8 cellular contexts compared by ENCODE assay signal in genomic region chr17:31549121-31549524, GRCh38.
DNase-seq lines count a peak whose midpoint lies in the region; ATAC-seq and TF ChIP-seq lines count a peak whose summit lies in the region.

No MANE protein-coding gene starts in this region.

- no peaks in the 10 kb centered on the region for H3K36me3 ChIP-seq in neural cell (ENCODE audit: insufficient read depth, low read length)

- peak overlapping the region; percentile 95 for H3K4me3 ChIP-seq in neural cell (ENCODE audit: low read length)

- H3K4me2 ChIP-seq in neural cell (ENCODE audit: low read length) = peak overlapping the region; percentile 65

- TF ChIP-seq RAD21 in neural cell (conservative IDR thresholded peaks at IDR 0.05) = no peak

- no peaks in the 10 kb centered on the region for H4K20me1 ChIP-seq in neural cell (ENCODE audit: insufficient read depth)

- H3K79me2 ChIP-seq in neural cell (replicated peaks; ENCODE audit: insufficient read depth, low read length) = no peaks in the 10 kb centered on the region

- H2AFZ ChIP-seq in neural cell (ENCODE audit: low read depth, low read length) = peak overlapping the region; percentile 91

- no peaks in the 10 kb centered on the region for H3K9me3 ChIP-seq in neural cell (ENCODE audit: low read length)

- no peaks in the 10 kb centered on the region for H3K9me2 ChIP-seq in neural cell (ENCODE audit: insufficient read depth, low read length)

- TF ChIP-seq CTCF in neural cell (IDR thresholded peaks at IDR 0.05; ENCODE audit: poor library complexity, severe bottlenecking) = no peak

- H3K27ac ChIP-seq in epithelial cell of prostate (peak overlapping the region; percentile 74), neural cell (ENCODE audit: low read length) (peak overlapping the region; percentile 69)

- TF ChIP-seq EP300 in neural cell (conservative IDR thresholded peaks at IDR 0.05; ENCODE audit: poor library complexity, severe bottlenecking) = no peak

- H3F3A ChIP-seq in neural cell (ENCODE audit: insufficient read depth, low read length, poor library complexity, severe bottlenecking) = no peaks in the 10 kb centered on the region

- peaks cover 6% of the 10 kb centered on the region for H3K27me3 ChIP-seq in neural cell (ENCODE audit: insufficient read depth, low read depth, low read length)

- DNase-seq in activated CD4-positive, CD25-positive, alpha-beta regulatory T cell (lab: John Stamatoyannopoulos, UW) = no peak
- DNase-seq in SK-N-DZ (ENCODE audit: low spot score) (peak; percentile 58), epithelial cell of prostate (ENCODE audit: low read depth, low spot score) (no peak), KG1 (lab: John Stamatoyannopoulos, UW) (no peak), NCI-H1092 (lab: John Stamatoyannopoulos, UW) (no peak)

- H3K9ac ChIP-seq in neural cell (ENCODE audit: low read length) = peak overlapping the region; percentile 81

- peak; percentile 4 for ATAC-seq in activated CD4-positive, CD25-positive, alpha-beta regulatory T cell treated with anti-CD3 and anti-CD28 coated beads, Interleukin-2, amount 50 U/mL, for 24 hours
- ATAC-seq in HG02571 (IDR thresholded peaks at IDR 0.05; ENCODE audit: unreplicated experiment) = peak; percentile 18

TF ChIP-seq in neural cell, 6 proteins besides CTCF, POLR2A, EP300 and RAD21:
- TF ChIP-seq MXI1 (conservative IDR thresholded peaks at IDR 0.05; ENCODE audit: poor library complexity, severe bottlenecking) (peak; percentile 65), TAF1 (IDR thresholded peaks at IDR 0.05; ENCODE audit: low read depth) (no peak)
